9 cellular contexts compared by ENCODE assay signal in genomic region chr19:48627211-48627864, GRCh38. TPM values are rescaled to one million over a fixed set of nuclear protein-coding genes. Genes with fewer than 3 reads are reported as not detected.
DNase-seq lines count a peak whose midpoint lies in the region; ATAC-seq and TF ChIP-seq lines count a peak whose summit lies in the region.
"Had no signal": no experiment of that assay in that cellular context is flagged by ENCODE, and none has a peak within 500 bp of the region (broad histone marks: within the 10 kb centered on the region; RNA-seq: fewer than 3 reads in every experiment).

No MANE protein-coding gene starts in this region.

- H3K27me3 Mint-ChIP-seq in CD8-positive, alpha-beta memory T cell: no peaks in the 10 kb centered on the region
- no peaks in the 10 kb centered on the region for H3K27me3 Mint-ChIP-seq in activated naive CD8-positive, alpha-beta T cell treated with anti-CD3 and anti-CD28 coated beads, Interleukin-2, amount 10 ng/mL, durations not matched to agents 7 days and 5 days

- H3K4me3 Mint-ChIP-seq in CD8-positive, alpha-beta memory T cell: peak overlapping the region in 4 of 7 donors; percentile 7 to 28 (median 26)
- H3K4me3 Mint-ChIP-seq in activated naive CD8-positive, alpha-beta T cell treated with anti-CD3 and anti-CD28 coated beads, Interleukin-2, amount 10 ng/mL, durations not matched to agents 7 days and 5 days: no peak overlapping the region

- intact Hi-C loops in psoas muscle (cut with DNase I): no loop called here

- H3K4me1 ChIP-seq in CD8-positive, alpha-beta memory T cell (ENCODE audit: insufficient read depth, low read length): peaks cover 10% of the 10 kb centered on the region
- H3K4me1 ChIP-seq in muscle layer of duodenum (ENCODE audit: control insufficient read depth in 1 of 2, insufficient read depth in 2 of 2, low read length in 2 of 2) (peaks cover 8 to 51% of the 10 kb centered on the region in 2 donors), right atrium auricular region (peaks cover 0 to 52% of the 10 kb centered on the region in 2 donors), psoas muscle (peaks cover 33% of the 10 kb centered on the region)

- no peak for ATAC-seq in activated naive CD8-positive, alpha-beta T cell treated with anti-CD3 and anti-CD28 coated beads, Interleukin-2, amount 10 ng/mL, durations not matched to agents 7 days and 5 days (ENCODE audit: low read depth)
- ATAC-seq in psoas muscle: no peak

- no peak for TF ChIP-seq CTCF in GM13977 (IDR thresholded peaks at IDR 0.05; ENCODE audit: extremely low read depth, insufficient read depth, missing control alignments)
- no peak for TF ChIP-seq CTCF in right atrium auricular region (IDR thresholded peaks at IDR 0.05)
- no peak for TF ChIP-seq CTCF in psoas muscle (IDR thresholded peaks at IDR 0.05)

- peak overlapping the region in 5 of 8 donors; percentile 52 to 82 (median 68) for H3K27ac Mint-ChIP-seq in CD8-positive, alpha-beta memory T cell
- H3K27ac Mint-ChIP-seq in activated naive CD8-positive, alpha-beta T cell treated with anti-CD3 and anti-CD28 coated beads, Interleukin-2, amount 10 ng/mL, durations not matched to agents 7 days and 5 days: peak overlapping the region; percentile 43

- H3K27me3 ChIP-seq in CD8-positive, alpha-beta memory T cell (ENCODE audit: insufficient read depth, low read length, poor library complexity, severe bottlenecking): no peaks in the 10 kb centered on the region
- H3K27me3 ChIP-seq in muscle layer of duodenum (ENCODE audit: low read depth, low read length) (no peaks in the 10 kb centered on the region), right atrium auricular region (no peaks in the 10 kb centered on the region), psoas muscle (ENCODE audit: insufficient read depth in 3 of 3, low read length in 2 of 3) (no peaks in the 10 kb centered on the region)

- no peak overlapping the region for H3K4me3 ChIP-seq in CD8-positive, alpha-beta memory T cell (ENCODE audit: low read length)
- H3K4me3 ChIP-seq in muscle layer of duodenum (ENCODE audit: low read depth in 1 of 2, low read length in 2 of 2) (no peak overlapping the region), right atrium auricular region (no peak overlapping the region), psoas muscle (no peak overlapping the region)

- no peaks in the 10 kb centered on the region for H3K9me3 ChIP-seq in CD8-positive, alpha-beta memory T cell (ENCODE audit: low read length)
- H3K9me3 ChIP-seq in muscle layer of duodenum (ENCODE audit: control insufficient read depth in 1 of 2, low read length in 2 of 2) (no peaks in the 10 kb centered on the region), right atrium auricular region (no peaks in the 10 kb centered on the region), psoas muscle (no peaks in the 10 kb centered on the region)

- POLR2A ChIA-PET in CD8-positive, alpha-beta memory T cell (lab: Charles Lee): interaction anchor here (1.4 kb wide), 1 partner anchor 9 kb away, joined by 7 read pairs; the partner anchor contains the start of gene RPL18
- POLR2A ChIA-PET in activated naive CD8-positive, alpha-beta T cell treated with anti-CD3 and anti-CD28 coated beads, Interleukin-2, amount 10 ng/mL, durations not matched to agents 7 days and 5 days (lab: Charles Lee): interaction anchor here (0.7 to 1.7 kb wide), 4 partner anchors 8 to 14 kb away, joined by 3 to 9 read pairs (median 6); partner anchors contain the start of genes RPL18 and SPHK2

- peak in 1 of 5 donors; percentile 69 for DNase-seq in CD8-positive, alpha-beta memory T cell
- DNase-seq in HT-29 (ENCODE audit: low spot score) (peak; percentile 95), KBM-7 (no peak), GM13977 (ENCODE audit: low spot score) (no peak), right atrium auricular region (ENCODE audit: low spot score) (no peak), psoas muscle (no peak)
- no peak for DNase-seq in activated naive CD8-positive, alpha-beta T cell treated with anti-CD3 and anti-CD28 coated beads, Interleukin-2, amount 10 ng/mL, durations not matched to agents 7 days and 5 days
- DNase-seq: SHP77 treated with DMSO at 0.1 percent for 48 hours had no signal

- H3K9me3 Mint-ChIP-seq in CD8-positive, alpha-beta memory T cell: no peaks in the 10 kb centered on the region
- no peaks in the 10 kb centered on the region for H3K9me3 Mint-ChIP-seq in activated naive CD8-positive, alpha-beta T cell treated with anti-CD3 and anti-CD28 coated beads, Interleukin-2, amount 10 ng/mL, durations not matched to agents 7 days and 5 days

- CTCF ChIA-PET in CD8-positive, alpha-beta memory T cell (lab: Charles Lee): interaction anchor here (0.9 kb wide), 1 partner anchor 9 kb away, joined by 3 read pairs; the partner anchor contains the start of gene RPL18

- no peak overlapping the region for H3K27ac ChIP-seq in CD8-positive, alpha-beta memory T cell (ENCODE audit: low read depth, low read length)
- H3K27ac ChIP-seq in muscle layer of duodenum (ENCODE audit: low read length) (peak overlapping the region; percentile 49), right atrium auricular region (no peak overlapping the region), psoas muscle (no peak overlapping the region)

- H3K36me3 Mint-ChIP-seq in CD8-positive, alpha-beta memory T cell: peaks cover 0 to 46% (median 3%) of the 10 kb centered on the region in 3 donors
- peaks cover 9% of the 10 kb centered on the region for H3K36me3 Mint-ChIP-seq in activated naive CD8-positive, alpha-beta T cell treated with anti-CD3 and anti-CD28 coated beads, Interleukin-2, amount 10 ng/mL, durations not matched to agents 7 days and 5 days

- H3K36me3 ChIP-seq in CD8-positive, alpha-beta memory T cell (ENCODE audit: insufficient read depth, low read length): peaks cover 18% of the 10 kb centered on the region
- H3K36me3 ChIP-seq in muscle layer of duodenum (ENCODE audit: control insufficient read depth in 1 of 2, insufficient read depth in 2 of 2, low read length in 2 of 2): peaks cover 0 to 17% of the 10 kb centered on the region in 2 donors
- H3K36me3 ChIP-seq in right atrium auricular region: peaks cover 7% of the 10 kb centered on the region
- peaks cover 0 to 16% of the 10 kb centered on the region in 2 donors for H3K36me3 ChIP-seq in psoas muscle (ENCODE audit: insufficient read depth in 1 of 2, low read depth in 1 of 2)

- peaks cover 25 to 48% (median 30%) of the 10 kb centered on the region in 3 donors for H3K4me1 Mint-ChIP-seq in CD8-positive, alpha-beta memory T cell
- H3K4me1 Mint-ChIP-seq in activated naive CD8-positive, alpha-beta T cell treated with anti-CD3 and anti-CD28 coated beads, Interleukin-2, amount 10 ng/mL, durations not matched to agents 7 days and 5 days: peaks cover 33% of the 10 kb centered on the region

- in situ Hi-C loops in KBM-7 (cut with MboI; ENCODE audit: low pct_unique_long_range_greater_than_20kb, low sequenced_read_pairs) (no loop called here), GM13977 (cut with MboI; ENCODE audit: low pct_unique_long_range_greater_than_20kb, low sequenced_read_pairs, unreplicated experiment) (loop anchor here (25.0 kb wide), 1 partner anchor 335 kb away; the partner anchor contains the start of genes BAX and FTL)

- WGBS in psoas muscle, 3 donors: 58 to 79% (median 68%) methylated on average over 6 of the region's 6 CpGs

RNA-seq across cellular contexts. Expression of gene SPHK2, which starts 8.0 kb away (rescaled TPM):
- total RNA-seq in CD8-positive, alpha-beta memory T cell: 10 to 100 TPM; 37.5 to 38.5 TPM
- polyA plus RNA-seq in CD8-positive, alpha-beta memory T cell: 10.2 TPM
- total RNA-seq in HT-29 (2014; rRNA removed; shearing (Covaris generic)): 114 and 115 TPM in 2 replicates
- 10 to 100 TPM; 31.4 to 31.8 TPM for total RNA-seq in activated naive CD8-positive, alpha-beta T cell treated with anti-CD3 and anti-CD28 coated beads, Interleukin-2, amount 10 ng/mL, durations not matched to agents 7 days and 5 days
- total RNA-seq in right atrium auricular region (1 to 10 TPM; 6.2 to 8.0 TPM), psoas muscle (10 to 100 TPM in 2 of 4 donors, 1 to 10 TPM in 2; 4.1 to 12.8 (median 8.8) TPM)
- polyA plus RNA-seq in psoas muscle: 1 to 10 TPM; 3.3 to 7.4 (median 4.8) TPM

RNA-seq across cellular contexts. Expression of gene RPL18, which starts 8.4 kb away (rescaled TPM):
- total RNA-seq in CD8-positive, alpha-beta memory T cell: 1,000 to 10,000 TPM; 1,778 to 1,810 TPM
- polyA plus RNA-seq in CD8-positive, alpha-beta memory T cell: 1,821 TPM
- 6,271 and 6,382 TPM in 2 replicates for total RNA-seq in HT-29 (2014; rRNA removed; shearing (Covaris generic))
- 1,000 to 10,000 TPM; 1,565 to 1,587 TPM for total RNA-seq in activated naive CD8-positive, alpha-beta T cell treated with anti-CD3 and anti-CD28 coated beads, Interleukin-2, amount 10 ng/mL, durations not matched to agents 7 days and 5 days
- 1,000 to 10,000 TPM in 1 of 2 donors, 100 to 1,000 TPM in 1; 846 to 1,334 TPM for total RNA-seq in right atrium auricular region
- total RNA-seq in psoas muscle: 100 to 1,000 TPM; 506 to 730 (median 645) TPM
- polyA plus RNA-seq in psoas muscle: 1,000 to 10,000 TPM; 1,096 to 1,745 (median 1,373) TPM

RNA-seq across cellular contexts. Expression of gene DBP, which starts 9.8 kb away (rescaled TPM):
- 10 to 100 TPM; 10.9 to 12.1 TPM for total RNA-seq in CD8-positive, alpha-beta memory T cell
- 84.1 TPM for polyA plus RNA-seq in CD8-positive, alpha-beta memory T cell
- total RNA-seq in HT-29 (2014; rRNA removed; shearing (Covaris generic)): 19.4 and 27.9 TPM in 2 replicates
- 10 to 100 TPM; 34.0 to 34.8 TPM for total RNA-seq in activated naive CD8-positive, alpha-beta T cell treated with anti-CD3 and anti-CD28 coated beads, Interleukin-2, amount 10 ng/mL, durations not matched to agents 7 days and 5 days
- total RNA-seq in right atrium auricular region: 1 to 10 TPM; 2.8 to 5.9 TPM
- total RNA-seq in psoas muscle: 10 to 100 TPM in 1 of 4 donors, 1 to 10 TPM in 3; 3.6 to 14.5 (median 6.5) TPM
- polyA plus RNA-seq in psoas muscle: 1 to 10 TPM; 2.8 to 7.0 (median 3.2) TPM

RNA-seq across cellular contexts. Expression of gene FAM83E, which starts 12.5 kb away (rescaled TPM):
- 1 to 10 TPM; 3.7 to 5.4 TPM for total RNA-seq in CD8-positive, alpha-beta memory T cell
- polyA plus RNA-seq in CD8-positive, alpha-beta memory T cell: not detected
- total RNA-seq in HT-29 (2014; rRNA removed; shearing (Covaris generic)): 15.9 and 18.5 TPM in 2 replicates
- 1 to 10 TPM; 2.7 to 3.6 TPM for total RNA-seq in activated naive CD8-positive, alpha-beta T cell treated with anti-CD3 and anti-CD28 coated beads, Interleukin-2, amount 10 ng/mL, durations not matched to agents 7 days and 5 days
- not detected for total RNA-seq in right atrium auricular region
- total RNA-seq in psoas muscle: not detected
- under 1 TPM in 2 of 3 donors, not detected in 1; 0.01 to 0.20 TPM for polyA plus RNA-seq in psoas muscle

RNA-seq across cellular contexts. Expression of gene CA11, which starts 18.6 kb away (rescaled TPM):
- total RNA-seq in CD8-positive, alpha-beta memory T cell: 10 to 100 TPM; 12.7 to 13.0 TPM
- polyA plus RNA-seq in CD8-positive, alpha-beta memory T cell: 8.3 TPM
- total RNA-seq in HT-29 (2014; rRNA removed; shearing (Covaris generic)): 1.4 and 4.7 TPM in 2 replicates
- total RNA-seq in activated naive CD8-positive, alpha-beta T cell treated with anti-CD3 and anti-CD28 coated beads, Interleukin-2, amount 10 ng/mL, durations not matched to agents 7 days and 5 days: 10 to 100 TPM in 1 of 2 experiments, 1 to 10 TPM in 1; 9.7 to 10.4 TPM
- total RNA-seq in right atrium auricular region: 10 to 100 TPM in 1 of 2 donors, 1 to 10 TPM in 1; 3.4 to 13.3 TPM
- total RNA-seq in psoas muscle: 1 to 10 TPM; 4.1 to 8.8 (median 6.4) TPM
- polyA plus RNA-seq in psoas muscle: 10 to 100 TPM in 1 of 3 donors, 1 to 10 TPM in 2; 2.3 to 10.6 (median 9.2) TPM
